ENCODE assay signal across 8 cellular contexts in the genomic region with DNA sequence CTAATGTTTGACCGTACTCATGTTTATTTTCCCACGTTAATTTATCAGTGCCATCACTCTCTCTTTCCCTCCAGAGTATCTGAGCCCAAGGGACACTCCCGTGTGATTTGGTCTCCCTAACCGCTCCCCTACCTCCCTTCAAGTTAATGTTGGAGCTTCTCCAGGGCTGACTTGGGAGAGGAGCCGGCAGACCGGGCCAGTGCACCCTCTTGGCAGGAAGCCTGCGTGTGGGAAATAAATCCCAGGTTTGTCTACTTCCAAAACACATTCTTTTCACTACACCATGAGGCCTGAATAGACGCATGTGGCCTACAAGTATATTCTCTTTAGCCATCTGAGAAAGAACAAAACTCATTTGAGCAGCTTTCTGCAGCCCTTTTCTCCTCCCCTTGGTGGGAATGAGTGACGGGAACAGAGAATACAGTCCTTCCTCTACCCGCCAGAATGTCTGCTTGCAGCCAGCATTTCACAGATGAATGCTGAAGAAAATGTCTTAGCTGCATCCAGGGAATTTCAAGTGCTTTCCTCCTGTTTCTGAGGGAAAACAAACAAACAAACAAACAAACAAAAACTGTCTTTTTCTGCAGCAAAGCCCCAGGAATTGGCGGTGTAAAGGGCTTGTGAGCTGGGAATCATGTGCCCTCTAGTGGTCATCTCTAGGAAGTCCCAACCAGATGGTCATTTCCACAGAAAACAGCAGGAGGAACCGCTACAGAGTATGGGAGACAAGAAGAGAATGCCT. TPM values are rescaled to one million over a fixed set of nuclear protein-coding genes. Genes with fewer than 3 reads are reported as not detected.
DNase-seq lines count a peak whose midpoint lies in the region; ATAC-seq and TF ChIP-seq lines count a peak whose summit lies in the region.

No MANE protein-coding gene starts in this region.

- peaks cover 6% of the 10 kb centered on the region for H3K27me3 Mint-ChIP-seq in activated CD4-positive, alpha-beta memory T cell treated with anti-CD3 and anti-CD28 coated beads for 36 hours

- no peak overlapping the region for H3K27ac Mint-ChIP-seq in activated CD4-positive, alpha-beta memory T cell treated with anti-CD3 and anti-CD28 coated beads for 36 hours

- ATAC-seq in GM18907 (IDR thresholded peaks at IDR 0.05; ENCODE audit: unreplicated experiment) = peak; percentile 88
- peak; percentile 75 for ATAC-seq in HG03103 (IDR thresholded peaks at IDR 0.05; ENCODE audit: low read depth, unreplicated experiment)
- peak; percentile 67 for ATAC-seq in gastroesophageal sphincter
- peak; percentile 85 for ATAC-seq in omental fat pad (ENCODE audit: low FRiP score)
- no peak for ATAC-seq in GM21381 (IDR thresholded peaks at IDR 0.05; ENCODE audit: unreplicated experiment)

- H3K27ac ChIP-seq in gastroesophageal sphincter = no peak overlapping the region

- H3K27me3 ChIP-seq in gastroesophageal sphincter = peaks cover 1% of the 10 kb centered on the region

- no peaks in the 10 kb centered on the region for H3K9me3 Mint-ChIP-seq in activated CD4-positive, alpha-beta memory T cell treated with anti-CD3 and anti-CD28 coated beads for 36 hours

- peak; percentile 48 for DNase-seq in Caki2 (ENCODE audit: low read depth)
- DNase-seq in NCI-H2196 (lab: John Stamatoyannopoulos, UW; ENCODE audit: unreplicated experiment) = peak; percentile 71
- peak; percentile 21 for DNase-seq in activated CD4-positive, alpha-beta memory T cell treated with anti-CD3 and anti-CD28 coated beads for 36 hours
- no peak for DNase-seq in omental fat pad (ENCODE audit: low spot score)

- WGBS in gastroesophageal sphincter (ENCODE audit: low coverage in 1 of 2), 2 donors = 10 to 15% methylated on average over 10 of the region's 12 CpGs

- H3K4me1 Mint-ChIP-seq in activated CD4-positive, alpha-beta memory T cell treated with anti-CD3 and anti-CD28 coated beads for 36 hours (ENCODE audit: low read depth) = no peaks in the 10 kb centered on the region

- intact Hi-C loops in activated CD4-positive, alpha-beta memory T cell treated with anti-CD3 and anti-CD28 coated beads for 36 hours (cut with micrococcal nuclease) = loop anchor here (2.0 to 5.0 kb wide), 3 partner anchors 296 to 729 kb away; partner anchors contain the start of genes CCDC148 and PKP4

- no peaks in the 10 kb centered on the region for H3K36me3 Mint-ChIP-seq in activated CD4-positive, alpha-beta memory T cell treated with anti-CD3 and anti-CD28 coated beads for 36 hours

- in situ Hi-C loops in Caki2 (cut with HindIII; ENCODE audit: low pct_unique_long_range_greater_than_20kb, low sequenced_read_pairs) = no loop called here

- peak; percentile 72 to 88 (median 80) for TF ChIP-seq CTCF in gastroesophageal sphincter (IDR thresholded peaks at IDR 0.05)
- TF ChIP-seq CTCF in omental fat pad (IDR thresholded peaks at IDR 0.05) = peak in 1 of 3 donors; percentile 56

- CTCF ChIA-PET in activated CD4-positive, alpha-beta memory T cell treated with anti-CD3 and anti-CD28 coated beads for 36 hours (lab: Charles Lee) = interaction anchor here (0.6 to 14.0 kb wide), 32 partner anchors 8 to 1256 kb away, joined by 3 to 196 read pairs (median 4); partner anchors contain the start of genes CCDC148 and PKP4

- TF ChIP-seq POLR2A in gastroesophageal sphincter (IDR thresholded peaks at IDR 0.05) = no peak

- H3K4me1 ChIP-seq in gastroesophageal sphincter = peaks cover 3 to 13% (median 4%) of the 10 kb centered on the region in 3 donors

- no peaks in the 10 kb centered on the region for H3K36me3 ChIP-seq in gastroesophageal sphincter

- POLR2A ChIA-PET in activated CD4-positive, alpha-beta memory T cell treated with anti-CD3 and anti-CD28 coated beads for 36 hours (lab: Charles Lee) = no interaction called here

- no peak overlapping the region for H3K4me3 Mint-ChIP-seq in activated CD4-positive, alpha-beta memory T cell treated with anti-CD3 and anti-CD28 coated beads for 36 hours

- peak overlapping the region; percentile 18 to 27 for H3K4me3 ChIP-seq in gastroesophageal sphincter

- no peak for TF ChIP-seq EP300 in gastroesophageal sphincter (IDR thresholded peaks at IDR 0.05)

- H3K9me3 ChIP-seq in gastroesophageal sphincter = peaks cover 0 to 6% (median 0%) of the 10 kb centered on the region in 3 donors

RNA-seq across cellular contexts. Expression of gene DAPL1, which starts 41.4 kb away (rescaled TPM):
- total RNA-seq in Caki2 (2014; rRNA removed; shearing (Covaris generic); ENCODE audit: low replicate concordance) = not detected in 2 replicates
- total RNA-seq in activated CD4-positive, alpha-beta memory T cell treated with anti-CD3 and anti-CD28 coated beads for 36 hours = not detected
- total RNA-seq in gastroesophageal sphincter (1 to 10 TPM in 1 of 4 donors, not detected in 3; 3.0 TPM), omental fat pad (1 to 10 TPM in 1 of 4 donors, not detected in 3; 1.5 TPM)
